Comparison of ENCODE assay signal across 1 cellular context in genomic region chr1:26387447-26387846, GRCh38.
TF ChIP-seq lines count a peak whose summit lies in the region.

No MANE protein-coding gene starts in this region.

TF ChIP-seq in HepG2, 621 proteins besides CTCF, POLR2A, EP300 and RAD21 (continued from another document and continues in another):
- 0 out of 2 replicates have a peak, but pooled peaks have one; percentile 19 for TF ChIP-seq POGK (CRISPR knock-in tag; conservative IDR thresholded peaks at IDR 0.05)
- TF ChIP-seq, protein P1, sequence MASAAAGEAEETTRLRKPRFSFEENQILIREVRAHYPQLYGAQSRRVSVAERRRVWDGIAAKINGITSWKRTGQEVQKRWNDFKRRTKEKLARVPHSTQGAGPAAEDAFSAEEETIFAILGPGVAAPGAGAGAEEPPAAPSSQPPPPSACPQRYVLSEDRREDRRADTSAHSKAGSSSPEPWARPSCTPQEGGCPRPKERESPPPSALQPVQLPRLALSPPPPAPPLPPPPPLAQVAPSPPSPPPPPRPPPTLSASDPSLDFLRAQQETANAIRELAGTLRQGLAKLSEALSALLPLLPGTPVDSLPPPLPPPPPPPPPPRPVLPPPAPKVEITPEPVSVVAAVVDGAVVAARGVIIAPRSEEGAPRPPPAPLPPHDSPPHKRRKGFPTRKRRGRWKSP (CRISPR knock-in tag; IDR thresholded peaks at IDR 0.05): peak; percentile 66; the same call in 1 of the 2 replicates
- peak; percentile 92 for TF ChIP-seq HNF4A (CRISPR knock-in tag; IDR thresholded peaks at IDR 0.05)
- TF ChIP-seq NR2F2 (IDR thresholded peaks at IDR 0.05; ENCODE audit: borderline replicate concordance, low read depth): peak; percentile 70
- peak; percentile 100 for TF ChIP-seq ZNF770 (CRISPR knock-in tag; IDR thresholded peaks at IDR 0.05)
- TF ChIP-seq, protein P2, sequence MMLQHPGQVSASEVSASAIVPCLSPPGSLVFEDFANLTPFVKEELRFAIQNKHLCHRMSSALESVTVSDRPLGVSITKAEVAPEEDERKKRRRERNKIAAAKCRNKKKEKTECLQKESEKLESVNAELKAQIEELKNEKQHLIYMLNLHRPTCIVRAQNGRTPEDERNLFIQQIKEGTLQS (CRISPR knock-in tag; IDR thresholded peaks at IDR 0.05): peak; percentile 100
- TF ChIP-seq, protein P3, sequence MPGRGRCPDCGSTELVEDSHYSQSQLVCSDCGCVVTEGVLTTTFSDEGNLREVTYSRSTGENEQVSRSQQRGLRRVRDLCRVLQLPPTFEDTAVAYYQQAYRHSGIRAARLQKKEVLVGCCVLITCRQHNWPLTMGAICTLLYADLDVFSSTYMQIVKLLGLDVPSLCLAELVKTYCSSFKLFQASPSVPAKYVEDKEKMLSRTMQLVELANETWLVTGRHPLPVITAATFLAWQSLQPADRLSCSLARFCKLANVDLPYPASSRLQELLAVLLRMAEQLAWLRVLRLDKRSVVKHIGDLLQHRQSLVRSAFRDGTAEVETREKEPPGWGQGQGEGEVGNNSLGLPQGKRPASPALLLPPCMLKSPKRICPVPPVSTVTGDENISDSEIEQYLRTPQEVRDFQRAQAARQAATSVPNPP (CRISPR knock-in tag; IDR thresholded peaks at IDR 0.05): 0 out of 2 replicates have a peak, but pooled peaks have one; percentile 59
- TF ChIP-seq, protein P4, sequence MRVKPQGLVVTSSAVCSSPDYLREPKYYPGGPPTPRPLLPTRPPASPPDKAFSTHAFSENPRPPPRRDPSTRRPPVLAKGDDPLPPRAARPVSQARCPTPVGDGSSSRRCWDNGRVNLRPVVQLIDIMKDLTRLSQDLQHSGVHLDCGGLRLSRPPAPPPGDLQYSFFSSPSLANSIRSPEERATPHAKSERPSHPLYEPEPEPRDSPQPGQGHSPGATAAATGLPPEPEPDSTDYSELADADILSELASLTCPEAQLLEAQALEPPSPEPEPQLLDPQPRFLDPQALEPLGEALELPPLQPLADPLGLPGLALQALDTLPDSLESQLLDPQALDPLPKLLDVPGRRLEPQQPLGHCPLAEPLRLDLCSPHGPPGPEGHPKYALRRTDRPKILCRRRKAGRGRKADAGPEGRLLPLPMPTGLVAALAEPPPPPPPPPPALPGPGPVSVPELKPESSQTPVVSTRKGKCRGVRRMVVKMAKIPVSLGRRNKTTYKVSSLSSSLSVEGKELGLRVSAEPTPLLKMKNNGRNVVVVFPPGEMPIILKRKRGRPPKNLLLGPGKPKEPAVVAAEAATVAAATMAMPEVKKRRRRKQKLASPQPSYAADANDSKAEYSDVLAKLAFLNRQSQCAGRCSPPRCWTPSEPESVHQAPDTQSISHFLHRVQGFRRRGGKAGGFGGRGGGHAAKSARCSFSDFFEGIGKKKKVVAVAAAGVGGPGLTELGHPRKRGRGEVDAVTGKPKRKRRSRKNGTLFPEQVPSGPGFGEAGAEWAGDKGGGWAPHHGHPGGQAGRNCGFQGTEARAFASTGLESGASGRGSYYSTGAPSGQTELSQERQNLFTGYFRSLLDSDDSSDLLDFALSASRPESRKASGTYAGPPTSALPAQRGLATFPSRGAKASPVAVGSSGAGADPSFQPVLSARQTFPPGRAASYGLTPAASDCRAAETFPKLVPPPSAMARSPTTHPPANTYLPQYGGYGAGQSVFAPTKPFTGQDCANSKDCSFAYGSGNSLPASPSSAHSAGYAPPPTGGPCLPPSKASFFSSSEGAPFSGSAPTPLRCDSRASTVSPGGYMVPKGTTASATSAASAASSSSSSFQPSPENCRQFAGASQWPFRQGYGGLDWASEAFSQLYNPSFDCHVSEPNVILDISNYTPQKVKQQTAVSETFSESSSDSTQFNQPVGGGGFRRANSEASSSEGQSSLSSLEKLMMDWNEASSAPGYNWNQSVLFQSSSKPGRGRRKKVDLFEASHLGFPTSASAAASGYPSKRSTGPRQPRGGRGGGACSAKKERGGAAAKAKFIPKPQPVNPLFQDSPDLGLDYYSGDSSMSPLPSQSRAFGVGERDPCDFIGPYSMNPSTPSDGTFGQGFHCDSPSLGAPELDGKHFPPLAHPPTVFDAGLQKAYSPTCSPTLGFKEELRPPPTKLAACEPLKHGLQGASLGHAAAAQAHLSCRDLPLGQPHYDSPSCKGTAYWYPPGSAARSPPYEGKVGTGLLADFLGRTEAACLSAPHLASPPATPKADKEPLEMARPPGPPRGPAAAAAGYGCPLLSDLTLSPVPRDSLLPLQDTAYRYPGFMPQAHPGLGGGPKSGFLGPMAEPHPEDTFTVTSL (CRISPR knock-in tag; IDR thresholded peaks at IDR 0.05; ENCODE audit: borderline replicate concordance): peak; percentile 92
- no peak for TF ChIP-seq ZNF407 (CRISPR knock-in tag; IDR thresholded peaks at IDR 0.05; ENCODE audit: not compliant biosample characterization)
- peak; percentile 88 for TF ChIP-seq ATF7 (IDR thresholded peaks at IDR 0.05)
- TF ChIP-seq ATF7 (CRISPR knock-in tag; IDR thresholded peaks at IDR 0.05): peak; percentile 76; the same call in 1 of the 2 replicates
- TF ChIP-seq ARNTL (CRISPR knock-in tag; IDR thresholded peaks at IDR 0.05): no peak
- TF ChIP-seq TRIM24 (CRISPR knock-in tag; IDR thresholded peaks at IDR 0.05): 0 out of 2 replicates have a peak, but pooled peaks have one; percentile 54
- TF ChIP-seq, protein P5, sequence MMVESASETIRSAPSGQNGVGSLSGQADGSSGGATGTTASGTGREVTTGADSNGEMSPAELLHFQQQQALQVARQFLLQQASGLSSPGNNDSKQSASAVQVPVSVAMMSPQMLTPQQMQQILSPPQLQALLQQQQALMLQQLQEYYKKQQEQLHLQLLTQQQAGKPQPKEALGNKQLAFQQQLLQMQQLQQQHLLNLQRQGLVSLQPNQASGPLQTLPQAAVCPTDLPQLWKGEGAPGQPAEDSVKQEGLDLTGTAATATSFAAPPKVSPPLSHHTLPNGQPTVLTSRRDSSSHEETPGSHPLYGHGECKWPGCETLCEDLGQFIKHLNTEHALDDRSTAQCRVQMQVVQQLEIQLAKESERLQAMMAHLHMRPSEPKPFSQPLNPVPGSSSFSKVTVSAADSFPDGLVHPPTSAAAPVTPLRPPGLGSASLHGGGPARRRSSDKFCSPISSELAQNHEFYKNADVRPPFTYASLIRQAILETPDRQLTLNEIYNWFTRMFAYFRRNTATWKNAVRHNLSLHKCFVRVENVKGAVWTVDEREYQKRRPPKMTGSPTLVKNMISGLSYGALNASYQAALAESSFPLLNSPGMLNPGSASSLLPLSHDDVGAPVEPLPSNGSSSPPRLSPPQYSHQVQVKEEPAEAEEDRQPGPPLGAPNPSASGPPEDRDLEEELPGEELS (CRISPR knock-in tag; IDR thresholded peaks at IDR 0.05): peak; percentile 69; the same call in 1 of the 2 replicates
- TF ChIP-seq DMAP1 (CRISPR knock-in tag; IDR thresholded peaks at IDR 0.05): peak; percentile 40; the same call in 1 of the 2 replicates
- TF ChIP-seq, protein P6, sequence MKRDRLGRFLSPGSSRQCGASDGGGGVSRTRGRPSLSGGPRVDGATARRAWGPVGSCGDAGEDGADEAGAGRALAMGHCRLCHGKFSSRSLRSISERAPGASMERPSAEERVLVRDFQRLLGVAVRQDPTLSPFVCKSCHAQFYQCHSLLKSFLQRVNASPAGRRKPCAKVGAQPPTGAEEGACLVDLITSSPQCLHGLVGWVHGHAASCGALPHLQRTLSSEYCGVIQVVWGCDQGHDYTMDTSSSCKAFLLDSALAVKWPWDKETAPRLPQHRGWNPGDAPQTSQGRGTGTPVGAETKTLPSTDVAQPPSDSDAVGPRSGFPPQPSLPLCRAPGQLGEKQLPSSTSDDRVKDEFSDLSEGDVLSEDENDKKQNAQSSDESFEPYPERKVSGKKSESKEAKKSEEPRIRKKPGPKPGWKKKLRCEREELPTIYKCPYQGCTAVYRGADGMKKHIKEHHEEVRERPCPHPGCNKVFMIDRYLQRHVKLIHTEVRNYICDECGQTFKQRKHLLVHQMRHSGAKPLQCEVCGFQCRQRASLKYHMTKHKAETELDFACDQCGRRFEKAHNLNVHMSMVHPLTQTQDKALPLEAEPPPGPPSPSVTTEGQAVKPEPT (CRISPR knock-in tag; IDR thresholded peaks at IDR 0.05; ENCODE audit: low read depth): no peak
- no peak for TF ChIP-seq FOXP1 (IDR thresholded peaks at IDR 0.05)
- TF ChIP-seq FOXP1 (CRISPR knock-in tag; IDR thresholded peaks at IDR 0.05): peak; percentile 63
- peak; percentile 91 for TF ChIP-seq SP5 (CRISPR knock-in tag; IDR thresholded peaks at IDR 0.05; ENCODE audit: borderline replicate concordance, low read depth)
- TF ChIP-seq SMAD3 (CRISPR knock-in tag; IDR thresholded peaks at IDR 0.05): peak; percentile 73; the same call in 1 of the 2 replicates
- TF ChIP-seq NFYB (CRISPR knock-in tag; IDR thresholded peaks at IDR 0.05): peak; percentile 58
- TF ChIP-seq CENPX (CRISPR knock-in tag; IDR thresholded peaks at IDR 0.05): no peak
- peak; percentile 85 for TF ChIP-seq MIER3 (CRISPR knock-in tag; IDR thresholded peaks at IDR 0.05; ENCODE audit: borderline replicate concordance)
- peak; percentile 68; the same call in 1 of the 2 replicates for TF ChIP-seq EHMT2 (IDR thresholded peaks at IDR 0.05; ENCODE audit: borderline replicate concordance, low read depth, low read length)
- TF ChIP-seq NFE2 (CRISPR knock-in tag; IDR thresholded peaks at IDR 0.05): no peak
- TF ChIP-seq ZNF577 (CRISPR knock-in tag; IDR thresholded peaks at IDR 0.05; ENCODE audit: borderline replicate concordance, low read depth): no peak
